In genomic region chr16:4537376-4538066, GRCh38 we compare ENCODE assay signal across 9 cellular contexts. TPM values are rescaled to one million over a fixed set of nuclear protein-coding genes. Genes with fewer than 3 reads are reported as not detected.
DNase-seq lines count a peak whose midpoint lies in the region; ATAC-seq, FAIRE-seq and TF ChIP-seq lines count a peak whose summit lies in the region.
"Had no signal": no experiment of that assay in that cellular context is flagged by ENCODE, and none has a peak within 500 bp of the region (broad histone marks: within the 10 kb centered on the region; RNA-seq: fewer than 3 reads in every experiment).

No MANE protein-coding gene starts in this region.

- H4K20me1 ChIP-seq in mammary epithelial cell (ENCODE audit: insufficient read depth, low read length) = no peaks in the 10 kb centered on the region

- peak overlapping the region; percentile 76 for H3K4me3 ChIP-seq in AG04450 (ENCODE audit: low read depth, low read length)
- peak overlapping the region; percentile 80 to 84 (median 82) for H3K4me3 ChIP-seq in mammary epithelial cell (replicated peaks in 1 of 3; ENCODE audit: insufficient read depth in 1 of 3, low read depth in 2 of 3, low read length in 3 of 3)

- H3K9ac ChIP-seq in mammary epithelial cell (ENCODE audit: insufficient read depth, low read length) = peak overlapping the region; percentile 59

- ATAC-seq in left lobe of liver = peak; percentile 51

- CTCF ChIA-PET in AG04450 (lab: Charles Lee) = interaction anchor here (1.6 kb wide), 1 partner anchor 11 kb away, joined by 9 read pairs; no protein-coding TSS in a partner anchor
- CTCF ChIA-PET in mammary epithelial cell (lab: Charles Lee; ENCODE audit: low non-redundant PET) = no interaction called here

- dilution Hi-C loops in mammary epithelial cell (cut with HindIII; ENCODE audit: low sequenced_read_pairs) = no loop called here

- intact Hi-C loops in mammary epithelial cell (cut with micrococcal nuclease) = loop anchor here (1.0 to 10.0 kb wide), 4 partner anchors 8 to 307 kb away; partner anchors contain the start of genes GLYR1, TFAP4, UBALD1 and UBN1

- no peak for TF ChIP-seq CTCF in AG04450 (IDR thresholded peaks at IDR 0.05; ENCODE audit: low read depth, low read length)
- no peak for TF ChIP-seq CTCF in mammary epithelial cell (conservative IDR thresholded peaks at IDR 0.05 in 1 of 2, IDR thresholded peaks at IDR 0.05 in 1 of 2; ENCODE audit: extremely low read depth in 1 of 2, insufficient read depth in 1 of 2, low read depth in 1 of 2, low read length in 2 of 2)

- DNase-seq in AG04450 (ENCODE audit: low read depth, low spot score) (no peak), HPDE6-E6E7 (ENCODE audit: extremely low spot score) (peak; percentile 26), mammary epithelial cell (peak; percentile 52), left lobe of liver (ENCODE audit: low spot score) (peak; percentile 66), superior temporal gyrus (ENCODE audit: extremely low spot score) (peak; percentile 14), kidney tubule cell (ENCODE audit: low spot score) (no peak), OCI-M2 (lab: John Stamatoyannopoulos, UW; ENCODE audit: unreplicated experiment) (no peak), H54 (ENCODE audit: insufficient read length, low spot score) (no peak)

- FAIRE-seq in H54 (lab: Jason Lieb, UNC) = no peak
- FAIRE-seq: endometrium had no signal

- peaks cover 20% of the 10 kb centered on the region for H3K9me3 ChIP-seq in AG04450 (ENCODE audit: control insufficient read depth, insufficient read depth, low read length)
- peaks cover 12% of the 10 kb centered on the region for H3K9me3 ChIP-seq in mammary epithelial cell (replicated peaks; ENCODE audit: insufficient read depth, low read length)

- POLR2A ChIA-PET in AG04450 (lab: Yijun Ruan, JAX) = no interaction called here

- H3K4me1 ChIP-seq in mammary epithelial cell (ENCODE audit: insufficient read depth, low read length) = peaks cover 14% of the 10 kb centered on the region

- WGBS in mammary epithelial cell (ENCODE audit: low coverage, missing lambda C conversion rate) = under 1% methylated on average over 13 of the region's 44 CpGs

- TF ChIP-seq POLR2A in H54 (IDR thresholded peaks at IDR 0.05; ENCODE audit: low read depth, low read length) = no peak

- H3K36me3 ChIP-seq in mammary epithelial cell (ENCODE audit: insufficient read depth, low read length) = peaks cover 4% of the 10 kb centered on the region

- H3K27me3 ChIP-seq in AG04450 (ENCODE audit: control insufficient read depth, insufficient read depth, low read length) (peaks cover 12% of the 10 kb centered on the region), mammary epithelial cell (ENCODE audit: insufficient read depth, low read length) (no peaks in the 10 kb centered on the region)

- H2AFZ ChIP-seq in mammary epithelial cell (ENCODE audit: low read depth, low read length) = peak overlapping the region; percentile 74

- BruUV-seq in mammary epithelial cell (replicated peaks; lab: Mats Ljungman, UMichigan) = TSS peak; percentile 80

- H3K27ac ChIP-seq in AG04450 (ENCODE audit: low read depth, low read length) (no peak overlapping the region), mammary epithelial cell (ENCODE audit: insufficient read depth, low read depth, low read length) (peak overlapping the region; percentile 35)

- in situ Hi-C loops in mammary epithelial cell (cut with MboI; ENCODE audit: low sequenced_read_pairs in 2 of 2) = no loop called here

- peak overlapping the region; percentile 94 for H3K4me2 ChIP-seq in mammary epithelial cell (ENCODE audit: insufficient read depth, low read depth, low read length)

- peaks cover 61% of the 10 kb centered on the region for H3K79me2 ChIP-seq in mammary epithelial cell (ENCODE audit: insufficient read depth, low read length)

RNA-seq across cellular contexts. Expression of gene CDIP1, which starts 1.1 kb away (rescaled TPM):
- polyA plus RNA-seq in AG04450 (2011; rRNA removed) = 12.2 and 14.9 TPM in 2 replicates
- 7.9 and 9.4 TPM in 2 replicates for polyA minus RNA-seq in AG04450 (2011; rRNA and poly(A)+ RNA removed)
- total RNA-seq in mammary epithelial cell = 10 to 100 TPM; 63.3 to 81.8 TPM
- 56.7 TPM for polyA plus RNA-seq in mammary epithelial cell
- 82.2 TPM for polyA minus RNA-seq in mammary epithelial cell
- 17.5 TPM for total RNA-seq in left lobe of liver

RNA-seq across cellular contexts. Expression of gene C16orf96, which starts 18.6 kb away (rescaled TPM):
- polyA plus RNA-seq in AG04450 (2011; rRNA removed) = not detected in 2 replicates
- not detected in 2 replicates for polyA minus RNA-seq in AG04450 (2011; rRNA and poly(A)+ RNA removed)
- under 1 TPM in 1 of 2 donors, not detected in 1; 0.17 TPM for total RNA-seq in mammary epithelial cell
- polyA plus RNA-seq in mammary epithelial cell = not detected
- polyA minus RNA-seq in mammary epithelial cell = not detected
- total RNA-seq in left lobe of liver = 0.38 TPM

Comparison
In these comparisons a context has a peak if more than half of its experiments do, and no peak if none do; other contexts are left out.
1. DNase-seq: peak in HPDE6-E6E7 (single experiment), mammary epithelial cell (single experiment), left lobe of liver (single experiment) and superior temporal gyrus (single experiment); none in AG04450 (single experiment), kidney tubule cell (single experiment), OCI-M2 (single experiment) and H54 (single experiment).